In genomic region chr17:32881054-32881453, GRCh38 we compare ENCODE assay signal across 26 cellular contexts. TPM values are rescaled to one million over a fixed set of nuclear protein-coding genes. Genes with fewer than 3 reads are reported as not detected.
DNase-seq lines count a peak whose midpoint lies in the region; ATAC-seq and TF ChIP-seq lines count a peak whose summit lies in the region.
"Had no signal": no experiment of that assay in that cellular context is flagged by ENCODE, and none has a peak within 500 bp of the region (broad histone marks: within the 10 kb centered on the region; RNA-seq: fewer than 3 reads in every experiment).

No MANE protein-coding gene starts in this region.

- ATAC-seq in HG02623 (IDR thresholded peaks at IDR 0.05; ENCODE audit: unreplicated experiment) (no peak), GM21825 (IDR thresholded peaks at IDR 0.05; ENCODE audit: unreplicated experiment) (no peak)
- ATAC-seq: foreskin keratinocyte, left colon had no signal

- no peaks in the 10 kb centered on the region for H3K9me3 ChIP-seq in BLaER1 treated with 17β-estradiol and CSF1 and Interleukin-3, amounts not matched to agents 10 nM and 100 nM (replicated peaks in 1 of 11)
- H3K9me3 ChIP-seq in mesenchymal stem cell (ENCODE audit: control insufficient read depth, low read length), result no peaks in the 10 kb centered on the region
- H3K9me3 ChIP-seq: testis, vagina had no signal

- no peak overlapping the region for H2BK5ac ChIP-seq in mesenchymal stem cell (ENCODE audit: low read depth, low read length, poor library complexity, severe bottlenecking)

- 42% methylated on average over 2 of the region's 2 CpGs for WGBS in mesenchymal stem cell

- no peaks in the 10 kb centered on the region for H3K79me1 ChIP-seq in mesenchymal stem cell (replicated peaks; ENCODE audit: low read length, poor library complexity, severe bottlenecking)

- H3K14ac ChIP-seq in mesenchymal stem cell (ENCODE audit: low read length in 2 of 2), result no peak overlapping the region

- no peak overlapping the region for H2AFZ ChIP-seq in mesenchymal stem cell (ENCODE audit: low read depth, low read length)
- H2AFZ ChIP-seq: PC-9 had no signal

- H3K18ac ChIP-seq in mesenchymal stem cell (ENCODE audit: low read depth in 1 of 2, low read length in 2 of 2), result no peak overlapping the region

- H3K9ac ChIP-seq in BLaER1 treated with 17β-estradiol and CSF1 and Interleukin-3, amounts not matched to agents 10 nM and 100 nM, result no peak overlapping the region
- H3K9ac ChIP-seq in mesenchymal stem cell (ENCODE audit: low read length), result no peak overlapping the region

- H4K91ac ChIP-seq in mesenchymal stem cell (ENCODE audit: low read length), result no peak overlapping the region

- H2BK120ac ChIP-seq in mesenchymal stem cell (ENCODE audit: low read depth, low read length), result no peak overlapping the region

- peak overlapping the region in 9 of 11 experiments; percentile 3 to 42 (median 16); a peak in 11 of 22 replicates for H3K4me2 ChIP-seq in BLaER1 treated with 17β-estradiol and CSF1 and Interleukin-3, amounts not matched to agents 10 nM and 100 nM
- no peak overlapping the region for H3K4me2 ChIP-seq in mesenchymal stem cell (ENCODE audit: low read length, poor library complexity, severe bottlenecking)
- H3K4me2 ChIP-seq: PC-9 had no signal

- H3K4me1 ChIP-seq in BLaER1 treated with 17β-estradiol and CSF1 and Interleukin-3, amounts not matched to agents 10 nM and 100 nM, result peaks cover 20 to 48% (median 24%) of the 10 kb centered on the region in 10 experiments
- peaks cover 7% of the 10 kb centered on the region for H3K4me1 ChIP-seq in mesenchymal stem cell (ENCODE audit: control insufficient read depth, insufficient read depth, low read depth, low read length)

- H2AK5ac ChIP-seq in mesenchymal stem cell (ENCODE audit: low read length, severe bottlenecking), result no peak overlapping the region

- H3K4me3 ChIP-seq in BLaER1 treated with 17β-estradiol and CSF1 and Interleukin-3, amounts not matched to agents 10 nM and 100 nM, result no peak overlapping the region
- no peak overlapping the region for H3K4me3 ChIP-seq in mesenchymal stem cell (ENCODE audit: insufficient read depth in 1 of 2, low read depth in 1 of 2, low read length in 2 of 2)
- H3K4me3 ChIP-seq: PC-9, testis, vagina had no signal

- H2BK12ac ChIP-seq in mesenchymal stem cell (ENCODE audit: low read length in 2 of 2), result no peak overlapping the region

- no peak for TF ChIP-seq CTCF in GM20000 (IDR thresholded peaks at IDR 0.05; ENCODE audit: extremely low read depth, missing control alignments)

- DNase-seq in GM20000 (ENCODE audit: low spot score), result peak; percentile 35
- DNase-seq in NCI-H526 treated with DMSO at 0.1 percent for 48 hours (lab: John Stamatoyannopoulos, UW), result peak; percentile 46
- no peak for DNase-seq in mesenchymal stem cell
- DNase-seq in GM19240 (ENCODE audit: insufficient read length, low spot score), result no peak
- no peak for DNase-seq in activated CD4-positive, alpha-beta T cell treated with anti-CD3 and anti-CD28 coated beads for 48 hours
- DNase-seq: activated CD8-positive, alpha-beta memory T cell treated with anti-CD3 and anti-CD28 coated beads for 24 hours; activated T-cell treated with anti-CD3 and anti-CD28 coated beads, Interleukin-2, amount 50 U/mL, for 24 hours; foreskin keratinocyte; GOT3; KG1; left colon; NCI-H187; NCI-H226; NCI-H82; occipital lobe; PC-9; SHP77 treated with DMSO at 0.1 percent for 48 hours; stimulated activated CD4-positive, alpha-beta T cell treated with anti-CD3 and anti-CD28 coated beads, Interleukin-4, amount 100 ng/mL, for 4 hours; stimulated activated naive CD4-positive, alpha-beta T cell treated with Interleukin-2 at 50 U/mL for 16 hours; T-helper 1 cell; testis had no signal

- peak overlapping the region; percentile 20 for H4K8ac ChIP-seq in mesenchymal stem cell (ENCODE audit: low read length)

- no peak overlapping the region for H3K27ac ChIP-seq in BLaER1 treated with 17β-estradiol and CSF1 and Interleukin-3, amounts not matched to agents 10 nM and 100 nM
- H3K27ac ChIP-seq in mesenchymal stem cell (ENCODE audit: low read length, poor library complexity, severe bottlenecking), result no peak overlapping the region
- H3K27ac ChIP-seq: C4-2B, foreskin keratinocyte, PC-9, testis, vagina had no signal

- H2BK15ac ChIP-seq in mesenchymal stem cell (ENCODE audit: low read depth, poor library complexity, severe bottlenecking), result no peak overlapping the region

- peaks cover 4 to 8% (median 8%) of the 10 kb centered on the region in 11 experiments; a peak in 21 of 22 replicates for H3K27me3 ChIP-seq in BLaER1 treated with 17β-estradiol and CSF1 and Interleukin-3, amounts not matched to agents 10 nM and 100 nM
- H3K27me3 ChIP-seq in mesenchymal stem cell (ENCODE audit: control insufficient read depth in 1 of 2, insufficient read depth in 1 of 2, low read length in 2 of 2), result peaks cover 0 to 4% of the 10 kb centered on the region in 2 experiments
- H3K27me3 ChIP-seq: foreskin keratinocyte, testis, vagina had no signal

- H3K23ac ChIP-seq in mesenchymal stem cell (ENCODE audit: low read length in 2 of 2), result no peak overlapping the region

- H4K20me1 ChIP-seq in BLaER1 treated with 17β-estradiol and CSF1 and Interleukin-3, amounts not matched to agents 10 nM and 100 nM, result peaks cover 0 to 5% (median 0%) of the 10 kb centered on the region in 11 experiments; a peak in 1 of 22 replicates

- H3K36me3 ChIP-seq in BLaER1 treated with 17β-estradiol and CSF1 and Interleukin-3, amounts not matched to agents 10 nM and 100 nM, result no peaks in the 10 kb centered on the region
- peaks cover 0 to 2% of the 10 kb centered on the region in 2 experiments for H3K36me3 ChIP-seq in mesenchymal stem cell (ENCODE audit: control insufficient read depth in 1 of 2, insufficient read depth in 2 of 2, low read depth in 1 of 2, low read length in 2 of 2)
- H3K36me3 ChIP-seq: vagina had no signal

- no peak overlapping the region for H3K4ac ChIP-seq in mesenchymal stem cell (ENCODE audit: low read depth in 1 of 2, low read length in 2 of 2)

RNA-seq across cellular contexts. Expression of gene MYO1D, which starts 4.1 kb away (rescaled TPM):
- 5.0 TPM for polyA plus RNA-seq in mesenchymal stem cell (2013, experiment 1 of 2)
- polyA plus RNA-seq in mesenchymal stem cell (2013, experiment 2 of 2), result 5.5 TPM

RNA-seq across cellular contexts. Expression of gene TMEM98, which starts 46.9 kb away (rescaled TPM):
- 51.4 TPM for polyA plus RNA-seq in mesenchymal stem cell (2013, experiment 1 of 2)
- polyA plus RNA-seq in mesenchymal stem cell (2013, experiment 2 of 2), result 53.0 TPM

Comparison
In these comparisons a context has a peak if more than half of its experiments do, and no peak if none do; other contexts are left out.
1. DNase-seq: peak in GM20000 (single experiment) and NCI-H526 treated with DMSO at 0.1 percent for 48 hours (single experiment); none in mesenchymal stem cell (single experiment), GM19240 (single experiment) and activated CD4-positive, alpha-beta T cell treated with anti-CD3 and anti-CD28 coated beads for 48 hours (single experiment).